8 cellular contexts compared by ENCODE assay signal in genomic region chr17:30378191-30378796, GRCh38. TPM values are rescaled to one million over a fixed set of nuclear protein-coding genes. Genes with fewer than 3 reads are reported as not detected.
DNase-seq lines count a peak whose midpoint lies in the region; ATAC-seq and TF ChIP-seq lines count a peak whose summit lies in the region.

No MANE protein-coding gene starts in this region.

- peak overlapping the region; percentile 90 for H3K27ac ChIP-seq in CD8-positive, alpha-beta memory T cell (ENCODE audit: low read depth, low read length)
- H3K27ac ChIP-seq in epithelial cell of prostate (peak overlapping the region; percentile 28), thyroid gland (peak overlapping the region in 2 of 3 donors; percentile 70 to 86)

- TF ChIP-seq POLR2A in thyroid gland (IDR thresholded peaks at IDR 0.05): no peak

- peak overlapping the region; percentile 85 to 99 (median 96) for H3K27ac Mint-ChIP-seq in CD8-positive, alpha-beta memory T cell
- H3K27ac Mint-ChIP-seq in nephron: peak overlapping the region; percentile 89 to 96 (median 90)

- no peaks in the 10 kb centered on the region for H3K9me3 ChIP-seq in CD8-positive, alpha-beta memory T cell (ENCODE audit: low read length)
- H3K9me3 ChIP-seq in thyroid gland: no peaks in the 10 kb centered on the region

- CTCF ChIA-PET in CD8-positive, alpha-beta memory T cell (lab: Charles Lee): interaction anchor here (0.5 to 2.0 kb wide), 3 partner anchors 13 to 412 kb away, joined by 3 to 9 read pairs (median 3); no protein-coding TSS in a partner anchor

- peaks cover 0 to 13% (median 0%) of the 10 kb centered on the region in 3 donors for H3K36me3 Mint-ChIP-seq in CD8-positive, alpha-beta memory T cell
- H3K36me3 Mint-ChIP-seq in nephron (ENCODE audit: low read depth): no peaks in the 10 kb centered on the region

- POLR2A ChIA-PET in CD8-positive, alpha-beta memory T cell (lab: Charles Lee): interaction anchor here (1.0 to 3.6 kb wide), 2 partner anchors 11 to 15 kb away, joined by 3 to 15 read pairs; no protein-coding TSS in a partner anchor

- no peaks in the 10 kb centered on the region for H3K27me3 ChIP-seq in CD8-positive, alpha-beta memory T cell (ENCODE audit: insufficient read depth, low read length, poor library complexity, severe bottlenecking)
- H3K27me3 ChIP-seq in thyroid gland: no peaks in the 10 kb centered on the region

- TF ChIP-seq CTCF in nephron (IDR thresholded peaks at IDR 0.05; ENCODE audit: unreplicated experiment in 3 of 3): peak in 1 of 3 experiments; percentile 10
- no peak for TF ChIP-seq CTCF in thyroid gland (IDR thresholded peaks at IDR 0.05)

- H3K4me1 Mint-ChIP-seq in CD8-positive, alpha-beta memory T cell: peaks cover 49 to 61% (median 57%) of the 10 kb centered on the region in 3 donors
- H3K4me1 Mint-ChIP-seq in nephron: peaks cover 46% of the 10 kb centered on the region

- 10 to 13% methylated on average over 32 of the region's 32 CpGs for WGBS in thyroid gland, 2 donors

- no peaks in the 10 kb centered on the region for H3K9me3 Mint-ChIP-seq in CD8-positive, alpha-beta memory T cell
- H3K9me3 Mint-ChIP-seq in nephron: no peaks in the 10 kb centered on the region

- H3K36me3 ChIP-seq in CD8-positive, alpha-beta memory T cell (ENCODE audit: insufficient read depth, low read length): no peaks in the 10 kb centered on the region
- no peaks in the 10 kb centered on the region for H3K36me3 ChIP-seq in thyroid gland

- intact Hi-C loops in thyroid gland (cut with DNase I): no loop called here

- H3K4me3 Mint-ChIP-seq in CD8-positive, alpha-beta memory T cell: peak overlapping the region; percentile 88 to 98 (median 94)
- peak overlapping the region; percentile 89 to 96 (median 96) for H3K4me3 Mint-ChIP-seq in nephron

- H3K27me3 Mint-ChIP-seq in CD8-positive, alpha-beta memory T cell: peaks cover 4 to 5% of the 10 kb centered on the region in 2 donors
- no peaks in the 10 kb centered on the region for H3K27me3 Mint-ChIP-seq in nephron (ENCODE audit: low read depth)

- ATAC-seq in HG03342 (IDR thresholded peaks at IDR 0.05; ENCODE audit: unreplicated experiment) (peak; percentile 8), left lobe of liver (no peak)

- peak; percentile 47 to 75 (median 69) for DNase-seq in CD8-positive, alpha-beta memory T cell
- DNase-seq in activated CD8-positive, alpha-beta memory T cell treated with anti-CD3 and anti-CD28 coated beads for 48 hours (ENCODE audit: low read depth in 2 of 3, low spot score in 2 of 3): peak in 2 of 3 experiments; percentile 26 to 30
- DNase-seq in epithelial cell of prostate (ENCODE audit: low read depth, low spot score) (no peak), thyroid gland (peak; percentile 31 to 36), left lobe of liver (ENCODE audit: low spot score) (no peak), NCI-H2171 treated with DMSO at 0.1 percent for 48 hours (lab: John Stamatoyannopoulos, UW) (no peak)

- peaks cover 37% of the 10 kb centered on the region for H3K4me1 ChIP-seq in CD8-positive, alpha-beta memory T cell (ENCODE audit: insufficient read depth, low read length)
- H3K4me1 ChIP-seq in thyroid gland: peaks cover 30 to 31% of the 10 kb centered on the region in 2 donors

- peak overlapping the region; percentile 94 for H3K4me3 ChIP-seq in CD8-positive, alpha-beta memory T cell (ENCODE audit: low read length)
- H3K4me3 ChIP-seq in thyroid gland (replicated peaks in 1 of 3): peak overlapping the region; percentile 11 to 96 (median 83)

RNA-seq across cellular contexts. Expression of gene CPD, which starts 0.4 kb away (rescaled TPM):
- 10 to 100 TPM; 22.8 to 26.7 TPM for total RNA-seq in CD8-positive, alpha-beta memory T cell
- 17.3 TPM for polyA plus RNA-seq in CD8-positive, alpha-beta memory T cell
- 100 to 1,000 TPM in 1 of 4 donors, 10 to 100 TPM in 3; 58.2 to 102 (median 79.9) TPM for total RNA-seq in thyroid gland
- 33.8 TPM for total RNA-seq in left lobe of liver

RNA-seq across cellular contexts. Expression of gene TMIGD1, which starts 44.4 kb away (rescaled TPM):
- total RNA-seq in CD8-positive, alpha-beta memory T cell: not detected
- not detected for polyA plus RNA-seq in CD8-positive, alpha-beta memory T cell
- not detected for total RNA-seq in thyroid gland
- total RNA-seq in left lobe of liver: not detected

Comparison
In these comparisons a context has a peak if more than half of its experiments do, and no peak if none do; other contexts are left out.
1. DNase-seq: peak in CD8-positive, alpha-beta memory T cell (5 of 5), activated CD8-positive, alpha-beta memory T cell treated with anti-CD3 and anti-CD28 coated beads for 48 hours (2 of 3) and thyroid gland (2 of 2); none in epithelial cell of prostate (single experiment), left lobe of liver (single experiment) and NCI-H2171 treated with DMSO at 0.1 percent for 48 hours (single experiment).
2. H3K27ac ChIP-seq: peak in every context shown above with its lines; median percentile 90 in CD8-positive, alpha-beta memory T cell; 78 in thyroid gland; 28 in epithelial cell of prostate.